Comparison of ENCODE assay signal across 17 cellular contexts in genomic region chr2:9760069-9760910, GRCh38.
DNase-seq lines count a peak whose midpoint lies in the region; ATAC-seq and TF ChIP-seq lines count a peak whose summit lies in the region.
"Had no signal": no experiment of that assay in that cellular context is flagged by ENCODE, and none has a peak within 500 bp of the region (broad histone marks: within the 10 kb centered on the region; RNA-seq: fewer than 3 reads in every experiment).

No MANE protein-coding gene starts in this region.

- intact Hi-C loops in activated CD8-positive, alpha-beta T cell treated with anti-CD3 and anti-CD28 coated beads for 36 hours (cut with micrococcal nuclease), result no loop called here
- intact Hi-C loops in CD4-positive, alpha-beta memory T cell (cut with micrococcal nuclease), result no loop called here
- intact Hi-C loops in posterior vena cava (cut with DNase I), result no loop called here

- no peak for ATAC-seq in activated CD8-positive, alpha-beta T cell treated with anti-CD3 and anti-CD28 coated beads, Interleukin-2, amount 10 ng/mL, durations not matched to agents 7 days and 5 days
- no peak for ATAC-seq in activated CD8-positive, alpha-beta T cell treated with anti-CD3 and anti-CD28 coated beads for 36 hours
- ATAC-seq in T-helper 17 cell (peak; percentile 66), SK-N-SH treated with all-trans-retinoic acid at 6 μM for 48 hours (no peak)
- ATAC-seq: mucosa of descending colon, PC-3 had no signal

- no peaks in the 10 kb centered on the region for H3K36me3 Mint-ChIP-seq in activated CD8-positive, alpha-beta T cell treated with anti-CD3 and anti-CD28 coated beads, Interleukin-2, amount 10 ng/mL, durations not matched to agents 7 days and 5 days (ENCODE audit: low read depth)
- no peaks in the 10 kb centered on the region for H3K36me3 Mint-ChIP-seq in activated CD8-positive, alpha-beta T cell treated with anti-CD3 and anti-CD28 coated beads for 36 hours (ENCODE audit: low read depth)
- H3K36me3 Mint-ChIP-seq in CD4-positive, alpha-beta memory T cell, result no peaks in the 10 kb centered on the region
- H3K36me3 Mint-ChIP-seq in T-helper 17 cell (ENCODE audit: low read depth), result no peaks in the 10 kb centered on the region
- H3K36me3 Mint-ChIP-seq in glutamatergic neuron (ENCODE audit: unreplicated experiment), result no peaks in the 10 kb centered on the region

- POLR2A ChIA-PET in activated CD8-positive, alpha-beta T cell treated with anti-CD3 and anti-CD28 coated beads, Interleukin-2, amount 10 ng/mL, durations not matched to agents 7 days and 5 days (lab: Charles Lee), result no interaction called here
- POLR2A ChIA-PET in activated CD8-positive, alpha-beta T cell treated with anti-CD3 and anti-CD28 coated beads for 36 hours (lab: Charles Lee), result interaction anchor here (0.7 to 1.5 kb wide), 4 partner anchors 9 to 142 kb away, joined by 3 to 4 read pairs (median 4); no protein-coding TSS in a partner anchor
- POLR2A ChIA-PET in CD4-positive, alpha-beta memory T cell (lab: Charles Lee; ENCODE audit: partially characterized antibody), result interaction anchor here (1.0 to 1.3 kb wide), 2 partner anchors 10 to 133 kb away, joined by 4 read pairs; no protein-coding TSS in a partner anchor

- no peak for TF ChIP-seq CTCF in activated CD8-positive, alpha-beta T cell treated with anti-CD3 and anti-CD28 coated beads for 36 hours (IDR thresholded peaks at IDR 0.05)
- no peak for TF ChIP-seq CTCF in glutamatergic neuron (IDR thresholded peaks at IDR 0.05; ENCODE audit: partially characterized antibody, unreplicated experiment)

- H3K4me3 Mint-ChIP-seq in activated CD8-positive, alpha-beta T cell treated with anti-CD3 and anti-CD28 coated beads, Interleukin-2, amount 10 ng/mL, durations not matched to agents 7 days and 5 days, result no peak overlapping the region
- H3K4me3 Mint-ChIP-seq in activated CD8-positive, alpha-beta T cell treated with anti-CD3 and anti-CD28 coated beads for 36 hours, result no peak overlapping the region
- peak overlapping the region in 5 of 8 donors; percentile 12 to 59 (median 25) for H3K4me3 Mint-ChIP-seq in CD4-positive, alpha-beta memory T cell
- peak overlapping the region; percentile 5 for H3K4me3 Mint-ChIP-seq in T-helper 17 cell
- H3K4me3 Mint-ChIP-seq in glutamatergic neuron (ENCODE audit: unreplicated experiment), result no peak overlapping the region

- no peaks in the 10 kb centered on the region for H3K27me3 ChIP-seq in CD4-positive, alpha-beta memory T cell (ENCODE audit: insufficient read depth, low read length)
- H3K27me3 ChIP-seq: vagina had no signal

- H3K4me1 ChIP-seq in CD4-positive, alpha-beta memory T cell (ENCODE audit: insufficient read depth, low read length), result peaks cover 21% of the 10 kb centered on the region

- H3K36me3 ChIP-seq in CD4-positive, alpha-beta memory T cell (ENCODE audit: insufficient read depth, low read length), result no peaks in the 10 kb centered on the region
- H3K36me3 ChIP-seq: vagina had no signal

- H3K27ac Mint-ChIP-seq in activated CD8-positive, alpha-beta T cell treated with anti-CD3 and anti-CD28 coated beads, Interleukin-2, amount 10 ng/mL, durations not matched to agents 7 days and 5 days, result peak overlapping the region; percentile 62
- H3K27ac Mint-ChIP-seq in activated CD8-positive, alpha-beta T cell treated with anti-CD3 and anti-CD28 coated beads for 36 hours, result no peak overlapping the region
- H3K27ac Mint-ChIP-seq in CD4-positive, alpha-beta memory T cell, result peak overlapping the region; percentile 24 to 91 (median 65)
- H3K27ac Mint-ChIP-seq in T-helper 17 cell, result peak overlapping the region; percentile 60
- H3K27ac Mint-ChIP-seq in glutamatergic neuron (ENCODE audit: unreplicated experiment), result no peak overlapping the region

- H3K9me3 Mint-ChIP-seq in activated CD8-positive, alpha-beta T cell treated with anti-CD3 and anti-CD28 coated beads, Interleukin-2, amount 10 ng/mL, durations not matched to agents 7 days and 5 days (ENCODE audit: insufficient read depth), result no peaks in the 10 kb centered on the region
- H3K9me3 Mint-ChIP-seq in activated CD8-positive, alpha-beta T cell treated with anti-CD3 and anti-CD28 coated beads for 36 hours, result no peaks in the 10 kb centered on the region
- H3K9me3 Mint-ChIP-seq in CD4-positive, alpha-beta memory T cell, result no peaks in the 10 kb centered on the region
- peaks cover 5% of the 10 kb centered on the region for H3K9me3 Mint-ChIP-seq in glutamatergic neuron (ENCODE audit: unreplicated experiment)

- H3K9me3 ChIP-seq in CD4-positive, alpha-beta memory T cell (ENCODE audit: control insufficient read depth in 1 of 2, low read length in 2 of 2), result no peaks in the 10 kb centered on the region
- no peaks in the 10 kb centered on the region for H3K9me3 ChIP-seq in T-helper 17 cell (ENCODE audit: control insufficient read depth, low read length, poor library complexity, severe bottlenecking)
- H3K9me3 ChIP-seq: mucosa of descending colon, SK-N-SH, vagina had no signal

- H3K27ac ChIP-seq in CD4-positive, alpha-beta memory T cell (ENCODE audit: low read depth, low read length), result no peak overlapping the region
- H3K27ac ChIP-seq: vagina had no signal

- H3K4me1 Mint-ChIP-seq in activated CD8-positive, alpha-beta T cell treated with anti-CD3 and anti-CD28 coated beads, Interleukin-2, amount 10 ng/mL, durations not matched to agents 7 days and 5 days (ENCODE audit: low read depth), result peaks cover 42% of the 10 kb centered on the region
- peaks cover 23% of the 10 kb centered on the region for H3K4me1 Mint-ChIP-seq in activated CD8-positive, alpha-beta T cell treated with anti-CD3 and anti-CD28 coated beads for 36 hours (ENCODE audit: low read depth)
- peaks cover 19 to 48% (median 27%) of the 10 kb centered on the region in 4 donors for H3K4me1 Mint-ChIP-seq in CD4-positive, alpha-beta memory T cell
- H3K4me1 Mint-ChIP-seq in T-helper 17 cell (peaks cover 35% of the 10 kb centered on the region), glutamatergic neuron (ENCODE audit: low read depth, unreplicated experiment) (peaks cover 22% of the 10 kb centered on the region)

- CTCF ChIA-PET in activated CD8-positive, alpha-beta T cell treated with anti-CD3 and anti-CD28 coated beads, Interleukin-2, amount 10 ng/mL, durations not matched to agents 7 days and 5 days (lab: Charles Lee), result interaction anchor here (1.3 to 6.8 kb wide), 4 partner anchors 9 to 57 kb away, joined by 3 to 44 read pairs (median 5); no protein-coding TSS in a partner anchor
- CTCF ChIA-PET in activated CD8-positive, alpha-beta T cell treated with anti-CD3 and anti-CD28 coated beads for 36 hours (lab: Charles Lee), result interaction anchor here (1.3 to 5.3 kb wide), 3 partner anchors 10 to 39 kb away, joined by 4 to 34 read pairs (median 4); no protein-coding TSS in a partner anchor
- CTCF ChIA-PET in CD4-positive, alpha-beta memory T cell (lab: Charles Lee; ENCODE audit: partially characterized antibody), result interaction anchor here (7.7 kb wide), 1 partner anchor 11 kb away, joined by 57 read pairs; no protein-coding TSS in a partner anchor

- H3K27me3 Mint-ChIP-seq in activated CD8-positive, alpha-beta T cell treated with anti-CD3 and anti-CD28 coated beads, Interleukin-2, amount 10 ng/mL, durations not matched to agents 7 days and 5 days (ENCODE audit: low read depth), result peaks cover 34% of the 10 kb centered on the region
- H3K27me3 Mint-ChIP-seq in activated CD8-positive, alpha-beta T cell treated with anti-CD3 and anti-CD28 coated beads for 36 hours, result peaks cover 23% of the 10 kb centered on the region
- H3K27me3 Mint-ChIP-seq in CD4-positive, alpha-beta memory T cell, result no peaks in the 10 kb centered on the region
- no peaks in the 10 kb centered on the region for H3K27me3 Mint-ChIP-seq in T-helper 17 cell
- peaks cover 7% of the 10 kb centered on the region for H3K27me3 Mint-ChIP-seq in glutamatergic neuron (ENCODE audit: unreplicated experiment)

- DNase-seq in activated CD8-positive, alpha-beta T cell treated with anti-CD3 and anti-CD28 coated beads, Interleukin-2, amount 10 ng/mL, durations not matched to agents 7 days and 5 days, result no peak
- no peak for DNase-seq in activated CD8-positive, alpha-beta T cell treated with anti-CD3 and anti-CD28 coated beads for 36 hours
- DNase-seq in CD4-positive, alpha-beta memory T cell, result no peak
- no peak for DNase-seq in T-helper 17 cell
- peak; percentile 8 for DNase-seq in glutamatergic neuron
- no peak for DNase-seq in Kasumi-1 (lab: John Stamatoyannopoulos, UW)
- no peak for DNase-seq in posterior vena cava (ENCODE audit: low spot score)
- DNase-seq: Calu3; MM.1S; mucosa of descending colon; NCI-H2029 treated with DMSO at 0.1 percent for 48 hours; NCI-H526 treated with DMSO at 0.1 percent for 48 hours; PC-3; SK-N-SH; stimulated activated CD4-positive, alpha-beta T cell treated with anti-CD3 and anti-CD28 coated beads, Interleukin-2, amount 100 ng/mL, for 24 hours had no signal

- H3K4me3 ChIP-seq in CD4-positive, alpha-beta memory T cell (ENCODE audit: low read length in 2 of 2), result no peak overlapping the region
- H3K4me3 ChIP-seq: mucosa of descending colon, vagina had no signal

TF ChIP-seq in SK-N-SH treated with all-trans-retinoic acid at 6 μM for 48 hours, 23 proteins besides CTCF, POLR2A, EP300 and RAD21:
- TF ChIP-seq GLIS3 (CRISPR knock-in tag; IDR thresholded peaks at IDR 0.05) (no peak), ESRRG (CRISPR knock-in tag; IDR thresholded peaks at IDR 0.05) (no peak), TOX (CRISPR knock-in tag; IDR thresholded peaks at IDR 0.05; ENCODE audit: borderline replicate concordance) (no peak), ISL1 (CRISPR knock-in tag; IDR thresholded peaks at IDR 0.05) (no peak), CSDC2 (CRISPR knock-in tag; IDR thresholded peaks at IDR 0.05) (no peak), RARB (CRISPR knock-in tag; IDR thresholded peaks at IDR 0.05) (no peak)

Comparison
In these comparisons a context has a peak if more than half of its experiments do, and no peak if none do; other contexts are left out.
1. H3K27ac Mint-ChIP-seq: peak in activated CD8-positive, alpha-beta T cell treated with anti-CD3 and anti-CD28 coated beads, Interleukin-2, amount 10 ng/mL, durations not matched to agents 7 days and 5 days (single experiment), CD4-positive, alpha-beta memory T cell (7 of 7) and T-helper 17 cell (single experiment); none in activated CD8-positive, alpha-beta T cell treated with anti-CD3 and anti-CD28 coated beads for 36 hours (single experiment) and glutamatergic neuron (single experiment).
2. H3K4me3 Mint-ChIP-seq: peak in CD4-positive, alpha-beta memory T cell (5 of 8) and T-helper 17 cell (single experiment); none in activated CD8-positive, alpha-beta T cell treated with anti-CD3 and anti-CD28 coated beads, Interleukin-2, amount 10 ng/mL, durations not matched to agents 7 days and 5 days (single experiment), activated CD8-positive, alpha-beta T cell treated with anti-CD3 and anti-CD28 coated beads for 36 hours (single experiment) and glutamatergic neuron (single experiment).